8 cellular contexts compared by ENCODE assay signal in the genomic region with DNA sequence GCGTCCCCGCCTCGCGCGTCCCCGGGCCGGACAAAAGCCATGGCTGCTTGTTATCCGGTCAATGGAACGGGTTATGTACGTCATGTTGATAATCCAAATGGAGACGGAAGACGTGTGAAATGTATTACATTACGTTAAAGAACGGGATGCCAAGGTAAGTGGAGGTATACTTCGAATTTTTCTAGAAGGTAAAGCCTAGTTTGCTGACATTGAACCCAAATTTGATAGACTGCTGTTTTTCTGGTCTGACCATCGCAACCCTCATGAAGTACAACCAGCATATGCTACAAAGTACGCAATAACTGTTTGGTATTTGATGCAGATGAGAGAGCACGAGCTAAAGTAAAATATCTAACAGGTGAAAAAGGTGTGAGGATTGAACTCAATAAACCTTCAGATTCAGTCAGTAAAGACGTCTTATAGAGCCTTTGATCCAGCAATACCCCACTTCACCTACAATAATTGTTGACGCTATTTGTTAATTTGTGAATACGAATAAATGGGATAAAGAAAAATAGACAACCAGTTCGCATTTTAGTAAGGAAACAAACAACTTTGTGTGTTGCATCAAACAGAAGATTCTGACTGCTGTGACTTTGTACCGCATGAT. TPM values are rescaled to one million over a fixed set of nuclear protein-coding genes. Genes with fewer than 3 reads are reported as not detected.
DNase-seq lines count a peak whose midpoint lies in the region; ATAC-seq, FAIRE-seq and TF ChIP-seq lines count a peak whose summit lies in the region.

No MANE protein-coding gene starts in this region.

- H3K4me1 Mint-ChIP-seq in T-helper 17 cell, result peaks cover 34% of the 10 kb centered on the region

- TF ChIP-seq CTCF in GM12865 (IDR thresholded peaks at IDR 0.05; ENCODE audit: insufficient read depth, low read depth, low read length, missing control alignments) (no peak), fibroblast of the aortic adventitia (IDR thresholded peaks at IDR 0.05; ENCODE audit: insufficient read depth, low read length) (no peak), psoas muscle (IDR thresholded peaks at IDR 0.05) (no peak)

- H3K36me3 Mint-ChIP-seq in T-helper 17 cell (ENCODE audit: low read depth), result peaks cover 3% of the 10 kb centered on the region

- H3K9me3 ChIP-seq in T-helper 17 cell (ENCODE audit: control insufficient read depth, low read length, poor library complexity, severe bottlenecking) (no peaks in the 10 kb centered on the region), psoas muscle (no peaks in the 10 kb centered on the region)

- peak overlapping the region; percentile 89 for H3K27ac Mint-ChIP-seq in T-helper 17 cell

- no peak for FAIRE-seq in frontal cortex (lab: Jason Lieb, UNC)

- H3K36me3 ChIP-seq in psoas muscle (ENCODE audit: insufficient read depth in 1 of 2, low read depth in 1 of 2), result peaks cover 4 to 36% of the 10 kb centered on the region in 2 donors

- H3K4me3 ChIP-seq in GM12865 (ENCODE audit: low read depth, low read length) (peak overlapping the region; percentile 54), fibroblast of the aortic adventitia (ENCODE audit: low read depth, low read length) (peak overlapping the region; percentile 86), psoas muscle (peak overlapping the region; percentile 89)

- H3K27me3 ChIP-seq in psoas muscle (ENCODE audit: insufficient read depth in 3 of 3, low read length in 2 of 3), result no peaks in the 10 kb centered on the region

- peak overlapping the region; percentile 97 for H3K27ac ChIP-seq in psoas muscle

- DNase-seq in GM12865 (ENCODE audit: low read depth), result no peak
- no peak for DNase-seq in T-helper 17 cell
- peak; percentile 15 for DNase-seq in fibroblast of the aortic adventitia (ENCODE audit: low read depth)
- no peak for DNase-seq in psoas muscle
- DNase-seq in frontal cortex (ENCODE audit: low spot score in 2 of 2), result no peak
- no peak for DNase-seq in SIG-M5 treated with dmso at 0.1 percent for 504 hours (lab: John Stamatoyannopoulos, UW; ENCODE audit: unreplicated experiment)

- no peaks in the 10 kb centered on the region for H3K27me3 Mint-ChIP-seq in T-helper 17 cell

- ATAC-seq in T-helper 17 cell (no peak), psoas muscle (no peak), GM18909 (IDR thresholded peaks at IDR 0.05; ENCODE audit: poor library complexity, unreplicated experiment) (no peak), GM21390 (IDR thresholded peaks at IDR 0.05; ENCODE audit: unreplicated experiment) (no peak)

- intact Hi-C loops in psoas muscle (cut with DNase I), result no loop called here

- peaks cover 28% of the 10 kb centered on the region for H3K4me1 ChIP-seq in psoas muscle

- H3K4me3 Mint-ChIP-seq in T-helper 17 cell, result peak overlapping the region; percentile 95

- WGBS in psoas muscle, 3 donors, result 20 to 29% (median 23%) methylated on average over 23 of the region's 23 CpGs

RNA-seq across cellular contexts. Expression of a gene that starts 19.8 kb away (rescaled TPM):
- total RNA-seq in T-helper 17 cell, result 10 to 100 TPM; 26.0 to 29.8 TPM
- total RNA-seq in fibroblast of the aortic adventitia (ENCODE audit: low replicate concordance), result 26.8 and 38.0 TPM in 2 replicates
- 10 to 100 TPM in 3 of 4 donors, 1 to 10 TPM in 1; 8.9 to 22.0 (median 12.1) TPM for total RNA-seq in psoas muscle
- 10 to 100 TPM; 13.6 to 18.7 (median 17.0) TPM for polyA plus RNA-seq in psoas muscle
- 24.9 TPM for total RNA-seq in frontal cortex

RNA-seq across cellular contexts. Expression of a gene that starts 23.7 kb away (rescaled TPM):
- total RNA-seq in T-helper 17 cell (1 to 10 TPM; 2.0 to 3.3 TPM), fibroblast of the aortic adventitia (ENCODE audit: low replicate concordance) (4.1 TPM in 1 of 2 replicates, not detected in the other), psoas muscle (1 to 10 TPM; 1.0 to 2.1 (median 1.2) TPM), frontal cortex (2.4 TPM)
- 1 to 10 TPM; 3.1 to 6.3 (median 5.6) TPM for polyA plus RNA-seq in psoas muscle

RNA-seq across cellular contexts. Expression of a gene that starts 33.5 kb away (rescaled TPM):
- 1 to 10 TPM; 3.6 to 4.1 TPM for total RNA-seq in T-helper 17 cell
- 5.2 and 25.5 TPM in 2 replicates for total RNA-seq in fibroblast of the aortic adventitia (ENCODE audit: low replicate concordance)
- total RNA-seq in psoas muscle, result 1 to 10 TPM; 3.3 to 5.4 (median 4.4) TPM
- 1 to 10 TPM; 3.5 to 9.6 (median 3.6) TPM for polyA plus RNA-seq in psoas muscle
- total RNA-seq in frontal cortex, result 34.2 TPM
